In genomic region chr7:4751398-4751947, GRCh38 we compare ENCODE assay signal across 26 cellular contexts. TPM values are rescaled to one million over a fixed set of nuclear protein-coding genes. Genes with fewer than 3 reads are reported as not detected.
DNase-seq lines count a peak whose midpoint lies in the region; ATAC-seq and TF ChIP-seq lines count a peak whose summit lies in the region.
"Had no signal": no experiment of that assay in that cellular context is flagged by ENCODE, and none has a peak within 500 bp of the region (broad histone marks: within the 10 kb centered on the region; RNA-seq: fewer than 3 reads in every experiment).

No MANE protein-coding gene starts in this region.

- in situ Hi-C loops in gastrocnemius medialis (cut with MboI; ENCODE audit: low sequenced_read_pairs in 4 of 4), result loop anchor here in 2 of 4 donors (5.0 to 25.0 kb wide), 2 partner anchors 69 to 114 kb away; partner anchors contain the start of gene FOXK1 (in 1 of the 2)

- intact Hi-C loops in right cardiac atrium (cut with DNase I), result loop anchor here in 3 of 4 donors (5.0 to 10.0 kb wide), 5 partner anchors 64 to 137 kb away; partner anchors contain the start of gene FOXK1 (in 2 of the 3)
- intact Hi-C loops in Right ventricle myocardium inferior (cut with DNase I), result no loop called here
- intact Hi-C loops in head of caudate nucleus (cut with DNase I), result loop anchor here (5.0 kb wide), 2 partner anchors 69 to 109 kb away; partner anchors contain the start of gene FOXK1
- intact Hi-C loops in gastrocnemius medialis (cut with DNase I; ENCODE audit: low total_unique reads), result no loop called here
- intact Hi-C loops in vagina (cut with DNase I), result loop anchor here (5.0 to 10.0 kb wide), 3 partner anchors 64 to 137 kb away; no protein-coding TSS in a partner anchor

- H3K4me1 ChIP-seq in right cardiac atrium (ENCODE audit: control insufficient read depth, insufficient read depth, low read length), result peaks cover 3% of the 10 kb centered on the region
- peaks cover 3 to 15% of the 10 kb centered on the region in 2 donors for H3K4me1 ChIP-seq in gastrocnemius medialis
- peaks cover 36% of the 10 kb centered on the region for H3K4me1 ChIP-seq in vagina

- ATAC-seq in right cardiac atrium (no peak), Right ventricle myocardium inferior (no peak), gastrocnemius medialis (no peak), GM21447 (IDR thresholded peaks at IDR 0.05; ENCODE audit: unreplicated experiment) (no peak)
- ATAC-seq: activated CD4-positive, alpha-beta T cell treated with anti-CD3 and anti-CD28 coated beads for 36 hours; lower lobe of right lung; psoas muscle had no signal

- peak overlapping the region; percentile 56 for H3K27ac Mint-ChIP-seq in progenitor cell of endocrine pancreas
- H3K27ac Mint-ChIP-seq: activated CD4-positive, alpha-beta T cell treated with anti-CD3 and anti-CD28 coated beads for 36 hours; activated T-cell treated with anti-CD3 and anti-CD28 coated beads, Interleukin-2, amount 50 U/mL, for 24 hours had no signal

- no peak for TF ChIP-seq POLR2A in gastrocnemius medialis (IDR thresholded peaks at IDR 0.05)
- no peak for TF ChIP-seq POLR2A in vagina (IDR thresholded peaks at IDR 0.05)

- H3K4me3 Mint-ChIP-seq in progenitor cell of endocrine pancreas (ENCODE audit: low read depth), result no peak overlapping the region
- H3K4me3 Mint-ChIP-seq: activated CD4-positive, alpha-beta T cell treated with anti-CD3 and anti-CD28 coated beads for 36 hours; activated T-cell treated with anti-CD3 and anti-CD28 coated beads, Interleukin-2, amount 50 U/mL, for 24 hours; neural crest cell had no signal

- no peak for TF ChIP-seq CTCF in progenitor cell of endocrine pancreas (IDR thresholded peaks at IDR 0.05; ENCODE audit: unreplicated experiment)
- no peak for TF ChIP-seq CTCF in gastrocnemius medialis (IDR thresholded peaks at IDR 0.05 in 4 of 5, conservative IDR thresholded peaks at IDR 0.05 in 1 of 5)
- TF ChIP-seq CTCF in vagina (IDR thresholded peaks at IDR 0.05), result no peak

- no peaks in the 10 kb centered on the region for H3K9me3 Mint-ChIP-seq in progenitor cell of endocrine pancreas (ENCODE audit: low read depth)
- H3K9me3 Mint-ChIP-seq: activated T-cell treated with anti-CD3 and anti-CD28 coated beads, Interleukin-2, amount 50 U/mL, for 24 hours; neural crest cell had no signal

- H3K9me3 ChIP-seq in right cardiac atrium (ENCODE audit: control insufficient read depth, low read length) (no peaks in the 10 kb centered on the region), gastrocnemius medialis (no peaks in the 10 kb centered on the region), vagina (no peaks in the 10 kb centered on the region)
- H3K9me3 ChIP-seq: adrenal gland, lower lobe of right lung, psoas muscle, SK-N-SH had no signal

- peaks cover 0 to 22% of the 10 kb centered on the region in 2 donors for H3K36me3 ChIP-seq in gastrocnemius medialis
- peaks cover 0 to 24% of the 10 kb centered on the region in 2 donors for H3K36me3 ChIP-seq in vagina

- H3K27ac ChIP-seq in right cardiac atrium (ENCODE audit: low read length) (no peak overlapping the region), gastrocnemius medialis (peak overlapping the region in 1 of 4 donors; percentile 10), vagina (no peak overlapping the region)
- H3K27ac ChIP-seq: adrenal gland, lower lobe of right lung, psoas muscle had no signal

- 92% methylated on average over 20 of the region's 20 CpGs for WGBS in right cardiac atrium

- no peaks in the 10 kb centered on the region for H3K27me3 Mint-ChIP-seq in progenitor cell of endocrine pancreas
- H3K27me3 Mint-ChIP-seq: activated CD4-positive, alpha-beta T cell treated with anti-CD3 and anti-CD28 coated beads for 36 hours; activated T-cell treated with anti-CD3 and anti-CD28 coated beads, Interleukin-2, amount 50 U/mL, for 24 hours had no signal

- H3K4me3 ChIP-seq in right cardiac atrium (ENCODE audit: low read length) (no peak overlapping the region), gastrocnemius medialis (no peak overlapping the region), vagina (no peak overlapping the region)
- H3K4me3 ChIP-seq: adrenal gland, lower lobe of right lung, psoas muscle had no signal

- H3K36me3 Mint-ChIP-seq in progenitor cell of endocrine pancreas (ENCODE audit: insufficient read depth), result peaks cover 19% of the 10 kb centered on the region

- no peaks in the 10 kb centered on the region for H3K27me3 ChIP-seq in right cardiac atrium (ENCODE audit: control insufficient read depth, insufficient read depth)
- H3K27me3 ChIP-seq in gastrocnemius medialis, result no peaks in the 10 kb centered on the region
- H3K27me3 ChIP-seq in vagina, result no peaks in the 10 kb centered on the region
- H3K27me3 ChIP-seq: adrenal gland had no signal

- DNase-seq in right cardiac atrium (peak in 2 of 3 donors; percentile 39 to 48), Right ventricle myocardium inferior (ENCODE audit: missing footprints) (no peak), head of caudate nucleus (peak; percentile 39 to 85 (median 72)), progenitor cell of endocrine pancreas (ENCODE audit: low spot score, unreplicated experiment) (no peak), NCI-H446 treated with DMSO at 0.1 percent for 48 hours (lab: John Stamatoyannopoulos, UW) (no peak), gastrocnemius medialis (no peak), vagina (ENCODE audit: extremely low spot score in 2 of 2) (no peak)
- DNase-seq: activated CD4-positive, alpha-beta T cell treated with anti-CD3 and anti-CD28 coated beads for 36 hours; activated CD8-positive, alpha-beta memory T cell treated with anti-CD3 and anti-CD28 coated beads for 24 hours; activated T-cell treated with anti-CD3 and anti-CD28 coated beads, Interleukin-2, amount 50 U/mL, for 24 hours; adrenal gland; dermis blood vessel endothelial cell; HCEC 1CT; kidney; lower lobe of right lung; NCI-H1092 treated with DMSO at 0.1 percent for 48 hours; NCI-H1930; NCI-H748 treated with DMSO at 0.1 percent for 48 hours; psoas muscle; RPMI8226; SK-N-SH; small intestine; stimulated activated CD4-positive, alpha-beta T cell treated with anti-CD3 and anti-CD28 coated beads, Interleukin-2, amount 100 ng/mL, for 24 hours; T-helper 2 cell had no signal

- H3K4me1 Mint-ChIP-seq in progenitor cell of endocrine pancreas (ENCODE audit: low read depth), result peaks cover 8% of the 10 kb centered on the region

RNA-seq across cellular contexts. Expression of gene AP5Z1, which starts 23.9 kb away (rescaled TPM):
- total RNA-seq in right cardiac atrium (10 to 100 TPM; 10.5 to 17.3 (median 15.2) TPM), Right ventricle myocardium inferior (14.4 TPM), progenitor cell of endocrine pancreas (41.0 and 42.8 TPM in 2 replicates), gastrocnemius medialis (10 to 100 TPM; 10.2 to 18.1 (median 14.6) TPM), vagina (40.5 TPM)
- polyA plus RNA-seq in right cardiac atrium, result 12.4 TPM

Comparison
In these comparisons a context has a peak if more than half of its experiments do, and no peak if none do; other contexts are left out.
1. DNase-seq: peak in right cardiac atrium (2 of 3) and head of caudate nucleus (42 of 42); none in Right ventricle myocardium inferior (single experiment), progenitor cell of endocrine pancreas (single experiment), NCI-H446 treated with DMSO at 0.1 percent for 48 hours (single experiment), gastrocnemius medialis (0 of 2) and vagina (0 of 2).
2. intact Hi-C loops: an anchor here in right cardiac atrium (5.0 to 10.0 kb wide), head of caudate nucleus (5.0 kb wide) and vagina (5.0 to 10.0 kb wide); none called in Right ventricle myocardium inferior and gastrocnemius medialis.